In the genomic region with DNA sequence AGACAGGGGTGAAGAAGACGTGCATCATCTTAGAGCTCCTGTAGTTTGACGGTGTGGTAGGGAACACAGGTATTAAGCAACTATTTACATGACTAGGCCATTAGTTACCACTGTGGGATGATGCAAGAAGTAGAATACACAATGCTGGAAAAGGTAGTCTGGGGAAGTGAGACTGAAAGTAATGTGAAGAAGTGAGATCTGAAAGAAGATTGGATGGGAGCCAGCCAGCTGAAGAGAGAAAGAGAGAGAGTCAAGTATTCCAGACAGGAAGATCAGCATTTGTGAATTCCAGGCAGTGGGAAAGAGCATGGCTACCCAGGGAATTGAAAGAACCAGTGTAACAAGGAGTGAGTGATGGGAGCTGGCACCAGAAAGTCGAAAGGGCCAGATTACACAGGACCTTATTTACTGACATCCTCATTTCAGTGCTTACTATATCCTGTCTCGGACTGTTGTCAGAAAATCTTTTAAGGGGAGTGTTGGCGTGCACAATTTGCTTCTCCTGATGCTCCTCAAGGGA, we compare ENCODE assay signal across 8 cellular contexts. TPM values are rescaled to one million over a fixed set of nuclear protein-coding genes. Genes with fewer than 3 reads are reported as not detected.
DNase-seq lines count a peak whose midpoint lies in the region; ATAC-seq and TF ChIP-seq lines count a peak whose summit lies in the region.

No MANE protein-coding gene starts in this region.

- TF ChIP-seq POLR2A in heart left ventricle (IDR thresholded peaks at IDR 0.05) (no peak), right lobe of liver (IDR thresholded peaks at IDR 0.05) (no peak)

- peak in 3 of 4 donors; percentile 4 to 22 (median 8) for ATAC-seq in heart left ventricle
- ATAC-seq in Right ventricle myocardium inferior: no peak
- ATAC-seq in HG03442 (IDR thresholded peaks at IDR 0.05; ENCODE audit: unreplicated experiment): peak; percentile 43
- peak; percentile 72 to 79 (median 77) for ATAC-seq in right lobe of liver
- no peak for ATAC-seq in CD8-positive, alpha-beta T cell

- H3K27me3 ChIP-seq in heart left ventricle: no peaks in the 10 kb centered on the region
- no peaks in the 10 kb centered on the region for H3K27me3 ChIP-seq in right lobe of liver
- H3K27me3 ChIP-seq in CD8-positive, alpha-beta T cell (ENCODE audit: insufficient read depth, low read length): no peaks in the 10 kb centered on the region

- H3K4me1 Mint-ChIP-seq in activated CD4-positive, alpha-beta memory T cell treated with anti-CD3 and anti-CD28 coated beads for 36 hours (ENCODE audit: low read depth): peaks cover 10% of the 10 kb centered on the region
- H3K4me1 Mint-ChIP-seq in CD8-positive, alpha-beta T cell (ENCODE audit: low read depth): peaks cover 14% of the 10 kb centered on the region

- H3K4me1 ChIP-seq in heart left ventricle (peaks cover 0 to 62% (median 15%) of the 10 kb centered on the region in 12 donors), right lobe of liver (peaks cover 0 to 15% (median 6%) of the 10 kb centered on the region in 4 donors)
- peaks cover 25% of the 10 kb centered on the region for H3K4me1 ChIP-seq in CD8-positive, alpha-beta T cell (ENCODE audit: insufficient read depth, low read length)

- no peak for DNase-seq in heart left ventricle
- DNase-seq in Right ventricle myocardium inferior (ENCODE audit: missing footprints): no peak
- no peak for DNase-seq in right lobe of liver
- no peak for DNase-seq in activated CD4-positive, alpha-beta memory T cell treated with anti-CD3 and anti-CD28 coated beads for 36 hours
- no peak for DNase-seq in NK-92 (lab: John Stamatoyannopoulos, UW; ENCODE audit: unreplicated experiment)
- no peak for DNase-seq in CD8-positive, alpha-beta T cell

- H3K9me3 Mint-ChIP-seq in activated CD4-positive, alpha-beta memory T cell treated with anti-CD3 and anti-CD28 coated beads for 36 hours: no peaks in the 10 kb centered on the region
- peaks cover 2% of the 10 kb centered on the region for H3K9me3 Mint-ChIP-seq in CD8-positive, alpha-beta T cell

- POLR2A ChIA-PET in activated CD4-positive, alpha-beta memory T cell treated with anti-CD3 and anti-CD28 coated beads for 36 hours (lab: Charles Lee): interaction anchor here (0.6 to 2.5 kb wide), 4 partner anchors 11 to 43 kb away, joined by 4 to 16 read pairs (median 8); a partner anchor contains a TSS
- POLR2A ChIA-PET in CD8-positive, alpha-beta T cell (lab: Charles Lee): no interaction called here

- no peak overlapping the region for H3K27ac Mint-ChIP-seq in activated CD4-positive, alpha-beta memory T cell treated with anti-CD3 and anti-CD28 coated beads for 36 hours
- H3K27ac Mint-ChIP-seq in CD8-positive, alpha-beta T cell: no peak overlapping the region

- H3K27me3 Mint-ChIP-seq in activated CD4-positive, alpha-beta memory T cell treated with anti-CD3 and anti-CD28 coated beads for 36 hours: no peaks in the 10 kb centered on the region
- no peaks in the 10 kb centered on the region for H3K27me3 Mint-ChIP-seq in CD8-positive, alpha-beta T cell (ENCODE audit: low read depth)

- peak overlapping the region in 8 of 12 donors; percentile 3 to 45 (median 27) for H3K4me3 ChIP-seq in heart left ventricle
- peak overlapping the region in 1 of 3 donors; percentile 6 for H3K4me3 ChIP-seq in right lobe of liver
- no peak overlapping the region for H3K4me3 ChIP-seq in CD8-positive, alpha-beta T cell (ENCODE audit: low read depth, low read length)

- H3K27ac ChIP-seq in heart left ventricle (peak overlapping the region in 11 of 12 donors; percentile 2 to 91 (median 51)), adipose tissue (ENCODE audit: low read depth, low read length) (peak overlapping the region; percentile 11), right lobe of liver (peak overlapping the region; percentile 66 to 74 (median 67))
- no peak overlapping the region for H3K27ac ChIP-seq in CD8-positive, alpha-beta T cell (ENCODE audit: low read depth, low read length)

- WGBS in heart left ventricle, 4 donors: 40 to 52% (median 41%) methylated on average over 5 of the region's 5 CpGs
- WGBS in adipose tissue, 3 donors: 17 to 27% (median 24%) methylated on average over 5 of the region's 5 CpGs
- 6% methylated on average over 5 of the region's 5 CpGs for WGBS in right lobe of liver (ENCODE audit: insufficient coverage, low coverage, low lambda C conversion rate, missing lambda C conversion rate)

- CTCF ChIA-PET in activated CD4-positive, alpha-beta memory T cell treated with anti-CD3 and anti-CD28 coated beads for 36 hours (lab: Charles Lee): interaction anchor here (0.6 to 11.0 kb wide), 12 partner anchors 8 to 94 kb away, joined by 3 to 240 read pairs (median 13); a partner anchor contains a TSS
- CTCF ChIA-PET in CD8-positive, alpha-beta T cell (lab: Charles Lee): interaction anchor here (0.6 to 11.5 kb wide), 15 partner anchors 8 to 308 kb away, joined by 3 to 496 read pairs (median 10); a partner anchor contains a TSS

- intact Hi-C loops in heart left ventricle (cut with DNase I) (loop anchor here (1.0 to 10.0 kb wide), 10 partner anchors 42 to 605 kb away; a partner anchor contains a TSS), Right ventricle myocardium inferior (cut with DNase I) (loop anchor here (1.0 kb wide), 2 partner anchors 44 to 58 kb away; no protein-coding TSS in a partner anchor), right lobe of liver (cut with DNase I) (loop anchor here (5.0 kb wide), 1 partner anchor 42 kb away; no protein-coding TSS in a partner anchor)
- intact Hi-C loops in activated CD4-positive, alpha-beta memory T cell treated with anti-CD3 and anti-CD28 coated beads for 36 hours (cut with micrococcal nuclease): loop anchor here (1.0 to 5.0 kb wide), 3 partner anchors 44 to 432 kb away; a partner anchor contains a TSS
- intact Hi-C loops in CD8-positive, alpha-beta T cell (cut with DNase I, micrococcal nuclease): loop anchor here (1.0 to 5.0 kb wide), 6 partner anchors 9 to 227 kb away; a partner anchor contains a TSS

- H3K36me3 Mint-ChIP-seq in activated CD4-positive, alpha-beta memory T cell treated with anti-CD3 and anti-CD28 coated beads for 36 hours: no peaks in the 10 kb centered on the region
- no peaks in the 10 kb centered on the region for H3K36me3 Mint-ChIP-seq in CD8-positive, alpha-beta T cell

- TF ChIP-seq CTCF in heart left ventricle (IDR thresholded peaks at IDR 0.05) (no peak), right lobe of liver (IDR thresholded peaks at IDR 0.05) (no peak)
- TF ChIP-seq CTCF in CD8-positive, alpha-beta T cell (IDR thresholded peaks at IDR 0.05): no peak

- H3K4me3 Mint-ChIP-seq in activated CD4-positive, alpha-beta memory T cell treated with anti-CD3 and anti-CD28 coated beads for 36 hours: no peak overlapping the region
- H3K4me3 Mint-ChIP-seq in CD8-positive, alpha-beta T cell: no peak overlapping the region

- H3K36me3 ChIP-seq in heart left ventricle: no peaks in the 10 kb centered on the region
- no peaks in the 10 kb centered on the region for H3K36me3 ChIP-seq in right lobe of liver
- H3K36me3 ChIP-seq in CD8-positive, alpha-beta T cell (ENCODE audit: insufficient read depth, low read length): no peaks in the 10 kb centered on the region

- H3K9me3 ChIP-seq in heart left ventricle (no peaks in the 10 kb centered on the region), right lobe of liver (no peaks in the 10 kb centered on the region)
- H3K9me3 ChIP-seq in CD8-positive, alpha-beta T cell (ENCODE audit: low read length): no peaks in the 10 kb centered on the region

RNA-seq across cellular contexts. Expression of a gene that starts 4.0 kb away (rescaled TPM):
- total RNA-seq in heart left ventricle (1 to 10 TPM; 1.2 to 4.9 (median 3.2) TPM), Right ventricle myocardium inferior (1.1 TPM), right lobe of liver (1 to 10 TPM in 1 of 6 experiments, under 1 TPM in 3, not detected in 2; 0.10 to 2.9 (median 0.15) TPM)
- polyA plus RNA-seq in heart left ventricle (1 to 10 TPM in 1 of 2 donors, under 1 TPM in 1; 0.62 to 2.2 TPM), adipose tissue (under 1 TPM in 2 of 3 donors, not detected in 1; 0.05 to 0.09 TPM)
- total RNA-seq in activated CD4-positive, alpha-beta memory T cell treated with anti-CD3 and anti-CD28 coated beads for 36 hours: under 1 TPM; 0.31 to 0.88 TPM
- not detected for total RNA-seq in CD8-positive, alpha-beta T cell

RNA-seq across cellular contexts. Expression of a gene that starts 11.4 kb away (rescaled TPM):
- 10 to 100 TPM; 18.4 to 90.2 (median 27.7) TPM for total RNA-seq in heart left ventricle
- polyA plus RNA-seq in heart left ventricle: 10 to 100 TPM; 19.3 to 70.0 TPM
- total RNA-seq in Right ventricle myocardium inferior: 28.2 TPM
- polyA plus RNA-seq in adipose tissue: 10 to 100 TPM in 1 of 3 donors, 1 to 10 TPM in 2; 4.6 to 35.0 (median 7.6) TPM
- 1 to 10 TPM; 2.9 to 9.7 (median 7.7) TPM for total RNA-seq in right lobe of liver
- total RNA-seq in activated CD4-positive, alpha-beta memory T cell treated with anti-CD3 and anti-CD28 coated beads for 36 hours: 10 to 100 TPM; 15.6 to 16.6 TPM
- 100 to 1,000 TPM; 212 to 214 TPM for total RNA-seq in CD8-positive, alpha-beta T cell

Comparison
In these comparisons a context has a peak if more than half of its experiments do, and no peak if none do; other contexts are left out.
1. ATAC-seq: peak in heart left ventricle (3 of 4), HG03442 (single experiment) and right lobe of liver (4 of 4); none in Right ventricle myocardium inferior (single experiment) and CD8-positive, alpha-beta T cell (single experiment).